ENCODE assay signal across 26 cellular contexts in genomic region chr19:34051255-34051654, GRCh38.
"Had no signal": no experiment of that assay in that cellular context is flagged by ENCODE, and none has a peak within 500 bp of the region (broad histone marks: within the 10 kb centered on the region; RNA-seq: fewer than 3 reads in every experiment).

No MANE protein-coding gene starts in this region.

- H3K4me3 ChIP-seq: stomach, suprapubic skin, testis, thoracic aorta, thyroid gland, tibial artery, tibial nerve, transverse colon, upper lobe of left lung, upper lobe of right lung, uterus, vagina had no signal

- H3K27ac ChIP-seq: stomach, suprapubic skin, testis, thoracic aorta, thyroid gland, tibial artery, tibial nerve, transverse colon, upper lobe of left lung, upper lobe of right lung, uterus, vagina had no signal

- H3K36me3 ChIP-seq: stomach, suprapubic skin, thoracic aorta, thyroid gland, tibial artery, tibial nerve, transverse colon, upper lobe of left lung, upper lobe of right lung, uterus, vagina had no signal

- ATAC-seq: stimulated activated effector memory CD8-positive, alpha-beta T cell treated with anti-CD3 and anti-CD28 coated beads, Interleukin-12 subunit alpha, Interleukin-12 subunit beta, amount 100 ng/mL, for 72 hours; stimulated activated memory B cell treated with anti-CD40 and anti-IgM and Interleukin-4, amounts not matched to agents 10 μg/mL and 1 μg/mL and 100 μg/mL, for 72 hours; stimulated activated naive B cell treated with anti-CD40 and anti-IgM and Interleukin-4, amounts not matched to agents 10 μg/mL and 1 μg/mL and 100 μg/mL, for 72 hours; stimulated activated naive CD8-positive, alpha-beta T cell treated with anti-CD3 and anti-CD28 coated beads, Interleukin-15, amount 100 ng/mL, for 72 hours; stimulated activated naive CD8-positive, alpha-beta T cell treated with anti-CD3 and anti-CD28 coated beads, Interleukin-15, Interleukin-2, amounts not matched to agents 100 U/mL and 50 U/mL, for 24 hours; upper lobe of right lung had no signal

- H3K9me3 ChIP-seq: stomach, suprapubic skin, testis, thoracic aorta, thyroid gland, tibial artery, tibial nerve, transverse colon, upper lobe of left lung, upper lobe of right lung, uterus, vagina had no signal

- H3K4me1 ChIP-seq: stomach, suprapubic skin, testis, thyroid gland, tibial artery, tibial nerve, transverse colon, upper lobe of left lung, upper lobe of right lung, uterus, vagina had no signal

- H3K27me3 ChIP-seq: testis, thyroid gland, tibial artery, tibial nerve, upper lobe of left lung, upper lobe of right lung, uterus, vagina had no signal

- DNase-seq: stimulated activated CD4-positive, alpha-beta T cell treated with anti-CD3 and anti-CD28 coated beads, Interleukin-2, amount 100 ng/mL, for 48 hours; stimulated activated CD4-positive, alpha-beta T cell treated with anti-CD3 and anti-CD28 coated beads, Interleukin-4, amount 100 ng/mL, for 1 hour; stimulated activated CD4-positive, alpha-beta T cell treated with anti-CD3 and anti-CD28 coated beads, Interleukin-4, amount 100 ng/mL, for 24 hours; stimulated activated CD4-positive, alpha-beta T cell treated with anti-CD3 and anti-CD28 coated beads, Interleukin-4, amount 100 ng/mL, for 4 hours; stimulated activated CD8-positive, alpha-beta memory T cell treated with anti-CD3 and anti-CD28 coated beads, Interleukin-4, amount 100 ng/mL, for 48 hours; stimulated activated naive B cell treated with anti-CD40 and anti-IgM and Interleukin-4, amounts not matched to agents 10 μg/mL and 1 μg/mL and 100 μg/mL, for 72 hours; stimulated activated naive CD4-positive, alpha-beta T cell; stimulated activated naive CD4-positive, alpha-beta T cell treated with Interleukin-2 at 50 U/mL for 16 hours; stimulated activated naive CD8-positive, alpha-beta T cell treated with anti-CD3 and anti-CD28 coated beads, Interleukin-15, amount 100 ng/mL, for 72 hours; stimulated activated naive CD8-positive, alpha-beta T cell treated with anti-CD3 and anti-CD28 coated beads, Interleukin-15, Interleukin-2, amounts not matched to agents 100 U/mL and 50 U/mL, for 24 hours; stomach; substantia nigra; testis; thyroid gland; tibial artery; transverse colon; trophoblast cell; upper lobe of left lung; upper lobe of right lung; uterus had no signal
